Comparison of ENCODE assay signal across 22 cellular contexts in genomic region chr10:88927291-88927690, GRCh38. TPM values are rescaled to one million over a fixed set of nuclear protein-coding genes. Genes with fewer than 3 reads are reported as not detected.
DNase-seq lines count a peak whose midpoint lies in the region; ATAC-seq and TF ChIP-seq lines count a peak whose summit lies in the region.
"Had no signal": no experiment of that assay in that cellular context is flagged by ENCODE, and none has a peak within 500 bp of the region (broad histone marks: within the 10 kb centered on the region; RNA-seq: fewer than 3 reads in every experiment).

No MANE protein-coding gene starts in this region.

- H3K4me1 ChIP-seq in heart left ventricle (peaks cover 0 to 50% (median 17%) of the 10 kb centered on the region in 12 donors), psoas muscle (peaks cover 3% of the 10 kb centered on the region)
- no peaks in the 10 kb centered on the region for H3K4me1 ChIP-seq in CD8-positive, alpha-beta T cell (ENCODE audit: insufficient read depth, low read length)

- H3K4me3 ChIP-seq in heart left ventricle (no peak overlapping the region), psoas muscle (no peak overlapping the region)
- no peak overlapping the region for H3K4me3 ChIP-seq in CD8-positive, alpha-beta T cell (ENCODE audit: low read depth, low read length)
- H3K4me3 ChIP-seq: K562 had no signal

- H3K9me3 ChIP-seq in heart left ventricle (no peaks in the 10 kb centered on the region), psoas muscle (no peaks in the 10 kb centered on the region)
- H3K9me3 ChIP-seq in CD8-positive, alpha-beta T cell (ENCODE audit: low read length), result no peaks in the 10 kb centered on the region

- TF ChIP-seq POLR2A in heart left ventricle (IDR thresholded peaks at IDR 0.05), result no peak

- H3K27me3 ChIP-seq in heart left ventricle (no peaks in the 10 kb centered on the region), psoas muscle (ENCODE audit: insufficient read depth in 3 of 3, low read length in 2 of 3) (no peaks in the 10 kb centered on the region)
- no peaks in the 10 kb centered on the region for H3K27me3 ChIP-seq in CD8-positive, alpha-beta T cell (ENCODE audit: insufficient read depth, low read length)

- CTCF ChIA-PET in activated CD8-positive, alpha-beta T cell treated with anti-CD3 and anti-CD28 coated beads, Interleukin-2, amount 10 ng/mL, durations not matched to agents 7 days and 5 days (lab: Charles Lee), result interaction anchor here (1.1 to 9.6 kb wide), 4 partner anchors 10 to 280 kb away, joined by 3 to 281 read pairs (median 3); partner anchors contain the start of genes CH25H and FAS
- CTCF ChIA-PET in activated CD8-positive, alpha-beta T cell treated with anti-CD3 and anti-CD28 coated beads for 36 hours (lab: Charles Lee), result interaction anchor here (0.6 to 12.5 kb wide), 2 partner anchors 11 to 91 kb away, joined by 4 to 432 read pairs; no protein-coding TSS in a partner anchor
- CTCF ChIA-PET in CD8-positive, alpha-beta T cell (lab: Charles Lee), result interaction anchor here (0.8 to 15.3 kb wide), 4 partner anchors 84 to 290 kb away, joined by 3 to 353 read pairs (median 4); no protein-coding TSS in a partner anchor

- DNase-seq in activated CD8-positive, alpha-beta T cell treated with anti-CD3 and anti-CD28 coated beads, Interleukin-2, amount 10 ng/mL, durations not matched to agents 7 days and 5 days, result no peak
- DNase-seq in activated CD8-positive, alpha-beta T cell treated with anti-CD3 and anti-CD28 coated beads for 36 hours, result no peak
- DNase-seq in heart left ventricle (no peak), psoas muscle (no peak), KG1 (lab: John Stamatoyannopoulos, UW) (no peak)
- DNase-seq in CD8-positive, alpha-beta T cell, result no peak
- no peak for DNase-seq in activated T-helper 2 cell treated with anti-CD3 and anti-CD28 coated beads, Interferon-gamma antibody, Interleukin-2, Interleukin-4, amounts not matched to agents 10 μg/mL and 5 μg/mL and 100 μg/mL, durations not matched to agents 14 hours and 24 hours and 36 hours (ENCODE audit: low spot score)
- DNase-seq: 8988T; activated CD4-positive, alpha-beta T cell treated with anti-CD3 and anti-CD28 coated beads, Interleukin-2, amount 50 U/mL, for 4 hours; activated naive CD8-positive, alpha-beta T cell treated with anti-CD3 and anti-CD28 coated beads for 36 hours; activated T-cell treated with anti-CD3 and anti-CD28 coated beads, Interleukin-2, amount 50 U/mL, for 24 hours; effector CD4-positive, alpha-beta T cell; hypothalamus; NCI-H1048; NCI-H2081 treated with DMSO at 0.1 percent for 48 hours; NCI-H510A treated with DMSO at 0.1 percent for 48 hours had no signal

- H3K36me3 ChIP-seq in heart left ventricle (peaks cover 0 to 14% (median 0%) of the 10 kb centered on the region in 9 donors), psoas muscle (ENCODE audit: insufficient read depth in 1 of 2, low read depth in 1 of 2) (no peaks in the 10 kb centered on the region)
- H3K36me3 ChIP-seq in CD8-positive, alpha-beta T cell (ENCODE audit: insufficient read depth, low read length), result peaks cover 10% of the 10 kb centered on the region

- peak overlapping the region; percentile 18 for H3K27ac Mint-ChIP-seq in activated CD8-positive, alpha-beta T cell treated with anti-CD3 and anti-CD28 coated beads, Interleukin-2, amount 10 ng/mL, durations not matched to agents 7 days and 5 days
- no peak overlapping the region for H3K27ac Mint-ChIP-seq in activated CD8-positive, alpha-beta T cell treated with anti-CD3 and anti-CD28 coated beads for 36 hours
- no peak overlapping the region for H3K27ac Mint-ChIP-seq in CD8-positive, alpha-beta T cell
- no peak overlapping the region for H3K27ac Mint-ChIP-seq in activated T-helper 2 cell treated with anti-CD3 and anti-CD28 coated beads, Interferon-gamma antibody, Interleukin-2, Interleukin-4, amounts not matched to agents 10 μg/mL and 5 μg/mL and 100 μg/mL, durations not matched to agents 14 hours and 24 hours and 36 hours
- H3K27ac Mint-ChIP-seq: activated naive CD8-positive, alpha-beta T cell treated with anti-CD3 and anti-CD28 coated beads for 36 hours; activated T-cell treated with anti-CD3 and anti-CD28 coated beads, Interleukin-2, amount 50 U/mL, for 24 hours; stimulated activated naive CD8-positive, alpha-beta T cell treated with anti-CD3 and anti-CD28 coated beads, Interleukin-15, Interleukin-2, amounts not matched to agents 100 ng/mL and 50 ng/mL, for 24 hours; T-helper 1 cell treated with Interleukin-12 subunit alpha and Interleukin-12 subunit beta and Interleukin-4 antibody, amounts not matched to agents 30 μg/mL and 1 μg/mL, for 36 hours had no signal

- intact Hi-C loops in activated CD8-positive, alpha-beta T cell treated with anti-CD3 and anti-CD28 coated beads for 36 hours (cut with micrococcal nuclease), result no loop called here
- intact Hi-C loops in heart left ventricle (cut with DNase I), result loop anchor here in 6 of 10 donors (2.0 to 5.0 kb wide), 3 partner anchors 45 to 50 kb away; partner anchors contain the start of gene STAMBPL1 (in 5 of the 6)
- intact Hi-C loops in psoas muscle (cut with DNase I), result loop anchor here in 1 of 2 donors (5.0 kb wide), 1 partner anchor 40 kb away; no protein-coding TSS in a partner anchor
- intact Hi-C loops in CD8-positive, alpha-beta T cell (cut with DNase I, micrococcal nuclease), result no loop called here
- intact Hi-C loops in activated T-helper 2 cell treated with anti-CD3 and anti-CD28 coated beads, Interferon-gamma antibody, Interleukin-2, Interleukin-4, amounts not matched to agents 10 μg/mL and 5 μg/mL and 100 μg/mL, durations not matched to agents 14 hours and 24 hours and 36 hours (cut with micrococcal nuclease), result no loop called here

- peaks cover 59% of the 10 kb centered on the region for H3K36me3 Mint-ChIP-seq in activated CD8-positive, alpha-beta T cell treated with anti-CD3 and anti-CD28 coated beads, Interleukin-2, amount 10 ng/mL, durations not matched to agents 7 days and 5 days (ENCODE audit: low read depth)
- H3K36me3 Mint-ChIP-seq in activated CD8-positive, alpha-beta T cell treated with anti-CD3 and anti-CD28 coated beads for 36 hours (ENCODE audit: low read depth), result peaks cover 49% of the 10 kb centered on the region
- peaks cover 55% of the 10 kb centered on the region for H3K36me3 Mint-ChIP-seq in CD8-positive, alpha-beta T cell
- H3K36me3 Mint-ChIP-seq in activated T-helper 2 cell treated with anti-CD3 and anti-CD28 coated beads, Interferon-gamma antibody, Interleukin-2, Interleukin-4, amounts not matched to agents 10 μg/mL and 5 μg/mL and 100 μg/mL, durations not matched to agents 14 hours and 24 hours and 36 hours (ENCODE audit: low read depth), result peaks cover 66% of the 10 kb centered on the region

- H3K4me1 Mint-ChIP-seq in activated CD8-positive, alpha-beta T cell treated with anti-CD3 and anti-CD28 coated beads, Interleukin-2, amount 10 ng/mL, durations not matched to agents 7 days and 5 days (ENCODE audit: low read depth), result peaks cover 1% of the 10 kb centered on the region
- H3K4me1 Mint-ChIP-seq in activated CD8-positive, alpha-beta T cell treated with anti-CD3 and anti-CD28 coated beads for 36 hours (ENCODE audit: low read depth), result peaks cover 7% of the 10 kb centered on the region
- peaks cover under 1% of the 10 kb centered on the region for H3K4me1 Mint-ChIP-seq in CD8-positive, alpha-beta T cell (ENCODE audit: low read depth)
- peaks cover 8% of the 10 kb centered on the region for H3K4me1 Mint-ChIP-seq in activated T-helper 2 cell treated with anti-CD3 and anti-CD28 coated beads, Interferon-gamma antibody, Interleukin-2, Interleukin-4, amounts not matched to agents 10 μg/mL and 5 μg/mL and 100 μg/mL, durations not matched to agents 14 hours and 24 hours and 36 hours (ENCODE audit: low read depth)
- H3K4me1 Mint-ChIP-seq: neural crest cell had no signal

- no peaks in the 10 kb centered on the region for H3K27me3 Mint-ChIP-seq in activated CD8-positive, alpha-beta T cell treated with anti-CD3 and anti-CD28 coated beads, Interleukin-2, amount 10 ng/mL, durations not matched to agents 7 days and 5 days (ENCODE audit: low read depth)
- no peaks in the 10 kb centered on the region for H3K27me3 Mint-ChIP-seq in activated CD8-positive, alpha-beta T cell treated with anti-CD3 and anti-CD28 coated beads for 36 hours
- no peaks in the 10 kb centered on the region for H3K27me3 Mint-ChIP-seq in CD8-positive, alpha-beta T cell (ENCODE audit: low read depth)
- H3K27me3 Mint-ChIP-seq in activated T-helper 2 cell treated with anti-CD3 and anti-CD28 coated beads, Interferon-gamma antibody, Interleukin-2, Interleukin-4, amounts not matched to agents 10 μg/mL and 5 μg/mL and 100 μg/mL, durations not matched to agents 14 hours and 24 hours and 36 hours (ENCODE audit: low read depth), result no peaks in the 10 kb centered on the region
- H3K27me3 Mint-ChIP-seq: activated naive CD8-positive, alpha-beta T cell treated with anti-CD3 and anti-CD28 coated beads for 36 hours; activated T-cell treated with anti-CD3 and anti-CD28 coated beads, Interleukin-2, amount 50 U/mL, for 24 hours; stimulated activated naive CD8-positive, alpha-beta T cell treated with anti-CD3 and anti-CD28 coated beads, Interleukin-15, Interleukin-2, amounts not matched to agents 100 ng/mL and 50 ng/mL, for 24 hours had no signal

- H3K9me3 Mint-ChIP-seq in activated CD8-positive, alpha-beta T cell treated with anti-CD3 and anti-CD28 coated beads, Interleukin-2, amount 10 ng/mL, durations not matched to agents 7 days and 5 days (ENCODE audit: insufficient read depth), result no peaks in the 10 kb centered on the region
- no peaks in the 10 kb centered on the region for H3K9me3 Mint-ChIP-seq in activated CD8-positive, alpha-beta T cell treated with anti-CD3 and anti-CD28 coated beads for 36 hours
- no peaks in the 10 kb centered on the region for H3K9me3 Mint-ChIP-seq in CD8-positive, alpha-beta T cell
- no peaks in the 10 kb centered on the region for H3K9me3 Mint-ChIP-seq in activated T-helper 2 cell treated with anti-CD3 and anti-CD28 coated beads, Interferon-gamma antibody, Interleukin-2, Interleukin-4, amounts not matched to agents 10 μg/mL and 5 μg/mL and 100 μg/mL, durations not matched to agents 14 hours and 24 hours and 36 hours
- H3K9me3 Mint-ChIP-seq: activated naive CD8-positive, alpha-beta T cell treated with anti-CD3 and anti-CD28 coated beads for 36 hours; activated T-cell treated with anti-CD3 and anti-CD28 coated beads, Interleukin-2, amount 50 U/mL, for 24 hours; neural crest cell; stimulated activated naive CD8-positive, alpha-beta T cell treated with anti-CD3 and anti-CD28 coated beads, Interleukin-15, Interleukin-2, amounts not matched to agents 100 ng/mL and 50 ng/mL, for 24 hours; T-helper 1 cell treated with Interleukin-12 subunit alpha and Interleukin-12 subunit beta and Interleukin-4 antibody, amounts not matched to agents 30 μg/mL and 1 μg/mL, for 36 hours had no signal

- WGBS in heart left ventricle, 4 donors, result 47 to 63% (median 52%) methylated on average over 4 of the region's 4 CpGs
- WGBS in psoas muscle, 3 donors, result 40 to 42% (median 41%) methylated on average over 4 of the region's 4 CpGs

- H3K4me3 Mint-ChIP-seq in activated CD8-positive, alpha-beta T cell treated with anti-CD3 and anti-CD28 coated beads, Interleukin-2, amount 10 ng/mL, durations not matched to agents 7 days and 5 days, result no peak overlapping the region
- no peak overlapping the region for H3K4me3 Mint-ChIP-seq in activated CD8-positive, alpha-beta T cell treated with anti-CD3 and anti-CD28 coated beads for 36 hours
- no peak overlapping the region for H3K4me3 Mint-ChIP-seq in CD8-positive, alpha-beta T cell
- H3K4me3 Mint-ChIP-seq in activated T-helper 2 cell treated with anti-CD3 and anti-CD28 coated beads, Interferon-gamma antibody, Interleukin-2, Interleukin-4, amounts not matched to agents 10 μg/mL and 5 μg/mL and 100 μg/mL, durations not matched to agents 14 hours and 24 hours and 36 hours (ENCODE audit: low read depth), result no peak overlapping the region
- H3K4me3 Mint-ChIP-seq: activated naive CD8-positive, alpha-beta T cell treated with anti-CD3 and anti-CD28 coated beads for 36 hours; activated T-cell treated with anti-CD3 and anti-CD28 coated beads, Interleukin-2, amount 50 U/mL, for 24 hours; neural crest cell; stimulated activated naive CD8-positive, alpha-beta T cell treated with anti-CD3 and anti-CD28 coated beads, Interleukin-15, Interleukin-2, amounts not matched to agents 100 ng/mL and 50 ng/mL, for 24 hours; T-helper 1 cell treated with Interleukin-12 subunit alpha and Interleukin-12 subunit beta and Interleukin-4 antibody, amounts not matched to agents 30 μg/mL and 1 μg/mL, for 36 hours had no signal

- ATAC-seq in activated CD8-positive, alpha-beta T cell treated with anti-CD3 and anti-CD28 coated beads, Interleukin-2, amount 10 ng/mL, durations not matched to agents 7 days and 5 days, result no peak
- no peak for ATAC-seq in activated CD8-positive, alpha-beta T cell treated with anti-CD3 and anti-CD28 coated beads for 36 hours
- ATAC-seq in heart left ventricle (peak in 1 of 4 donors; percentile 14), psoas muscle (no peak), GM19397 (IDR thresholded peaks at IDR 0.05; ENCODE audit: unreplicated experiment) (no peak)
- no peak for ATAC-seq in CD8-positive, alpha-beta T cell
- ATAC-seq: HCT116, K562 had no signal

- no peak for TF ChIP-seq CTCF in activated CD8-positive, alpha-beta T cell treated with anti-CD3 and anti-CD28 coated beads for 36 hours (IDR thresholded peaks at IDR 0.05)
- no peak for TF ChIP-seq CTCF in heart left ventricle (IDR thresholded peaks at IDR 0.05)
- TF ChIP-seq CTCF in psoas muscle (IDR thresholded peaks at IDR 0.05), result no peak
- no peak for TF ChIP-seq CTCF in CD8-positive, alpha-beta T cell (IDR thresholded peaks at IDR 0.05)

- POLR2A ChIA-PET in activated CD8-positive, alpha-beta T cell treated with anti-CD3 and anti-CD28 coated beads, Interleukin-2, amount 10 ng/mL, durations not matched to agents 7 days and 5 days (lab: Charles Lee), result no interaction called here
- POLR2A ChIA-PET in activated CD8-positive, alpha-beta T cell treated with anti-CD3 and anti-CD28 coated beads for 36 hours (lab: Charles Lee), result no interaction called here
- POLR2A ChIA-PET in CD8-positive, alpha-beta T cell (lab: Charles Lee), result interaction anchor here (0.5 kb wide), 1 partner anchor 317 kb away, joined by 3 read pairs; no protein-coding TSS in a partner anchor

- H3K27ac ChIP-seq in heart left ventricle (peak overlapping the region in 11 of 12 donors; percentile 26 to 83 (median 73)), psoas muscle (peak overlapping the region; percentile 19)
- H3K27ac ChIP-seq in CD8-positive, alpha-beta T cell (ENCODE audit: low read depth, low read length), result no peak overlapping the region

RNA-seq across cellular contexts. Expression of gene ACTA2, which starts 25.3 kb away (rescaled TPM):
- 10 to 100 TPM; 12.9 to 15.0 TPM for total RNA-seq in activated CD8-positive, alpha-beta T cell treated with anti-CD3 and anti-CD28 coated beads, Interleukin-2, amount 10 ng/mL, durations not matched to agents 7 days and 5 days
- 10 to 100 TPM; 13.3 to 14.9 TPM for total RNA-seq in activated CD8-positive, alpha-beta T cell treated with anti-CD3 and anti-CD28 coated beads for 36 hours
- total RNA-seq in heart left ventricle, result 100 to 1,000 TPM in 4 of 9 donors, 10 to 100 TPM in 5; 70.9 to 244 (median 86.7) TPM
- 100 to 1,000 TPM; 110 to 122 TPM for polyA plus RNA-seq in heart left ventricle
- 10 to 100 TPM; 39.6 to 63.1 (median 53.1) TPM for total RNA-seq in psoas muscle
- polyA plus RNA-seq in psoas muscle, result 10 to 100 TPM; 56.6 to 73.1 (median 65.6) TPM
- 1 to 10 TPM; 2.3 TPM for total RNA-seq in CD8-positive, alpha-beta T cell
- total RNA-seq in activated T-helper 2 cell treated with anti-CD3 and anti-CD28 coated beads, Interferon-gamma antibody, Interleukin-2, Interleukin-4, amounts not matched to agents 10 μg/mL and 5 μg/mL and 100 μg/mL, durations not matched to agents 14 hours and 24 hours and 36 hours, result 11.3 and 11.9 TPM in 2 replicates

RNA-seq across cellular contexts. Expression of gene STAMBPL1, which starts 47.2 kb away (rescaled TPM):
- total RNA-seq in activated CD8-positive, alpha-beta T cell treated with anti-CD3 and anti-CD28 coated beads, Interleukin-2, amount 10 ng/mL, durations not matched to agents 7 days and 5 days, result 10 to 100 TPM; 67.6 TPM
- total RNA-seq in activated CD8-positive, alpha-beta T cell treated with anti-CD3 and anti-CD28 coated beads for 36 hours, result 10 to 100 TPM; 71.1 to 76.5 TPM
- total RNA-seq in heart left ventricle, result 1 to 10 TPM; 1.2 to 6.3 (median 3.9) TPM
- 1 to 10 TPM; 1.0 to 1.2 TPM for polyA plus RNA-seq in heart left ventricle
- total RNA-seq in psoas muscle, result 1 to 10 TPM in 3 of 4 donors, under 1 TPM in 1; 0.90 to 1.4 (median 1.0) TPM
- polyA plus RNA-seq in psoas muscle, result under 1 TPM; 0.23 to 0.92 (median 0.51) TPM
- total RNA-seq in CD8-positive, alpha-beta T cell, result 10 to 100 TPM; 16.5 to 18.9 TPM
- 44.2 and 47.2 TPM in 2 replicates for total RNA-seq in activated T-helper 2 cell treated with anti-CD3 and anti-CD28 coated beads, Interferon-gamma antibody, Interleukin-2, Interleukin-4, amounts not matched to agents 10 μg/mL and 5 μg/mL and 100 μg/mL, durations not matched to agents 14 hours and 24 hours and 36 hours
- polyA plus RNA-seq: K562 had no signal

Comparison
In these comparisons a context has a peak if more than half of its experiments do, and no peak if none do; other contexts are left out.
1. intact Hi-C loops: an anchor here in heart left ventricle (2.0 to 5.0 kb wide); none called in activated CD8-positive, alpha-beta T cell treated with anti-CD3 and anti-CD28 coated beads for 36 hours, CD8-positive, alpha-beta T cell and activated T-helper 2 cell treated with anti-CD3 and anti-CD28 coated beads, Interferon-gamma antibody, Interleukin-2, Interleukin-4, amounts not matched to agents 10 μg/mL and 5 μg/mL and 100 μg/mL, durations not matched to agents 14 hours and 24 hours and 36 hours.